In genomic region chr3:24161841-24162240, GRCh38 we compare ENCODE assay signal across 25 cellular contexts.
DNase-seq lines count a peak whose midpoint lies in the region; FAIRE-seq and TF ChIP-seq lines count a peak whose summit lies in the region.
"Had no signal": no experiment of that assay in that cellular context is flagged by ENCODE, and none has a peak within 500 bp of the region (broad histone marks: within the 10 kb centered on the region; RNA-seq: fewer than 3 reads in every experiment).

No MANE protein-coding gene starts in this region.

- CTCF ChIA-PET in endothelial cell of umbilical vein (lab: Charles Lee) = no interaction called here

- FAIRE-seq in endothelial cell of umbilical vein (lab: Jason Lieb, UNC) (no peak), kidney (lab: Jason Lieb, UNC) (no peak)

- H3K27me3 Mint-ChIP-seq in neural progenitor cell (ENCODE audit: insufficient read depth, low read depth) (peaks cover 2% of the 10 kb centered on the region), progenitor cell of endocrine pancreas (no peaks in the 10 kb centered on the region)

- peaks cover 5% of the 10 kb centered on the region for H3K4me1 ChIP-seq in endothelial cell of umbilical vein (ENCODE audit: control insufficient read depth, extremely low read depth, insufficient read depth, low read length)
- peaks cover 3% of the 10 kb centered on the region for H3K4me1 ChIP-seq in neural progenitor cell
- H3K4me1 ChIP-seq in kidney (ENCODE audit: control insufficient read depth in 1 of 2, insufficient read depth in 1 of 2, low read depth in 1 of 2, low read length in 2 of 2) = no peaks in the 10 kb centered on the region
- H3K4me1 ChIP-seq: colonic mucosa had no signal

- DNase-seq in ELF-1 (ENCODE audit: low read depth, low spot score) = peak; percentile 53
- DNase-seq in NCI-H146 (lab: John Stamatoyannopoulos, UW) = peak; percentile 30
- no peak for DNase-seq in endothelial cell of umbilical vein (ENCODE audit: low read depth, low spot score)
- peak; percentile 13 for DNase-seq in neural progenitor cell (ENCODE audit: low spot score)
- no peak for DNase-seq in progenitor cell of endocrine pancreas (ENCODE audit: low spot score, unreplicated experiment)
- no peak for DNase-seq in NCI-H524 treated with DMSO at 0.1 percent for 48 hours (lab: John Stamatoyannopoulos, UW)
- DNase-seq in ureter (ENCODE audit: low spot score) = no peak
- DNase-seq in kidney = no peak
- DNase-seq: activated CD4-positive, CD25-positive, alpha-beta regulatory T cell treated with anti-CD3 and anti-CD28 coated beads, Interleukin-2, amount 50 U/mL, for 72 hours; activated CD8-positive, alpha-beta memory T cell treated with anti-CD3 and anti-CD28 coated beads for 24 hours; activated T-cell treated with anti-CD3 and anti-CD28 coated beads, Interleukin-2, amount 50 U/mL, for 48 hours; brain microvascular endothelial cell; CD4-positive, alpha-beta T cell; colonic mucosa; DMS79; hypothalamus; left colon; NCI-H2029; NK-92 treated with Interleukin-12 subunit alpha and Interleukin-12 subunit beta, amount 100 ng/mL, for 24 hours; stimulated activated CD4-positive, alpha-beta T cell treated with anti-CD3 and anti-CD28 coated beads, Interleukin-4, amount 100 ng/mL, for 4 hours; substantia nigra; T1000 had no signal

- no peaks in the 10 kb centered on the region for H3K79me2 ChIP-seq in endothelial cell of umbilical vein (ENCODE audit: control insufficient read depth, insufficient read depth, low read length)
- no peaks in the 10 kb centered on the region for H3K79me2 ChIP-seq in neural progenitor cell (ENCODE audit: low read depth)

- H3K27ac Mint-ChIP-seq in neural progenitor cell (no peak overlapping the region), progenitor cell of endocrine pancreas (no peak overlapping the region)
- H3K27ac Mint-ChIP-seq: activated naive CD8-positive, alpha-beta T cell; CD4-positive, alpha-beta T cell had no signal

- no peak overlapping the region for H2AFZ ChIP-seq in endothelial cell of umbilical vein (ENCODE audit: low read depth, low read length)
- no peak overlapping the region for H2AFZ ChIP-seq in neural progenitor cell (replicated peaks)

- POLR2A ChIA-PET in endothelial cell of umbilical vein (lab: Charles Lee) = no interaction called here

- H3K27ac ChIP-seq in endothelial cell of umbilical vein (ENCODE audit: insufficient read depth, low read depth, low read length) = no peak overlapping the region
- H3K27ac ChIP-seq in neural progenitor cell = no peak overlapping the region
- no peak overlapping the region for H3K27ac ChIP-seq in kidney (ENCODE audit: low read depth in 2 of 2, low read length in 2 of 2)
- H3K27ac ChIP-seq: brain microvascular endothelial cell, colonic mucosa, foreskin keratinocyte had no signal

- no TSS peak for BruUV-seq in endothelial cell of umbilical vein (replicated peaks; lab: Mats Ljungman, UMichigan)

- dilution Hi-C loops in endothelial cell of umbilical vein (cut with MboI; ENCODE audit: extremely low pct_ligation_motif_present, low sequenced_read_pairs) = no loop called here

- H3K27me3 ChIP-seq in endothelial cell of umbilical vein (ENCODE audit: control insufficient read depth in 2 of 2, insufficient read depth in 2 of 2, low read length in 2 of 2) = no peaks in the 10 kb centered on the region
- H3K27me3 ChIP-seq in neural progenitor cell = no peaks in the 10 kb centered on the region
- H3K27me3 ChIP-seq: brain microvascular endothelial cell, colonic mucosa, foreskin keratinocyte had no signal

- TF ChIP-seq POLR2A in endothelial cell of umbilical vein (IDR thresholded peaks at IDR 0.05; ENCODE audit: low read depth, low read length) = no peak

- H4K20me1 ChIP-seq in endothelial cell of umbilical vein (replicated peaks; ENCODE audit: control insufficient read depth, extremely low read depth, insufficient read depth, low read length) = no peaks in the 10 kb centered on the region
- no peaks in the 10 kb centered on the region for H4K20me1 ChIP-seq in neural progenitor cell (ENCODE audit: low read depth)

- no peak overlapping the region for H3K9ac ChIP-seq in endothelial cell of umbilical vein (replicated peaks; ENCODE audit: extremely low read depth, insufficient read depth, low read length)
- no peak overlapping the region for H3K9ac ChIP-seq in neural progenitor cell
- no peak overlapping the region for H3K9ac ChIP-seq in kidney (ENCODE audit: low read length in 2 of 2)

- no peaks in the 10 kb centered on the region for H3F3A ChIP-seq in neural progenitor cell (ENCODE audit: low read depth)

- H3K4me3 ChIP-seq in endothelial cell of umbilical vein (replicated peaks in 1 of 3; ENCODE audit: insufficient read depth in 1 of 3, low read depth in 1 of 3, low read length in 3 of 3) (no peak overlapping the region), neural progenitor cell (no peak overlapping the region), kidney (ENCODE audit: low read length in 2 of 2) (no peak overlapping the region)
- H3K4me3 ChIP-seq: colonic mucosa had no signal

- H3K4me2 ChIP-seq in endothelial cell of umbilical vein (ENCODE audit: insufficient read depth, low read length) (peak overlapping the region; percentile 45), neural progenitor cell (no peak overlapping the region)

- H3K4me3 Mint-ChIP-seq in neural progenitor cell = no peak overlapping the region
- no peak overlapping the region for H3K4me3 Mint-ChIP-seq in progenitor cell of endocrine pancreas (ENCODE audit: low read depth)
- H3K4me3 Mint-ChIP-seq: activated naive CD8-positive, alpha-beta T cell; CD4-positive, alpha-beta T cell; IgD-negative memory B cell had no signal

- H3K9me3 ChIP-seq in endothelial cell of umbilical vein (replicated peaks; ENCODE audit: control insufficient read depth, insufficient read depth, low read length) = no peaks in the 10 kb centered on the region
- H3K9me3 ChIP-seq in neural progenitor cell (ENCODE audit: low read depth) = no peaks in the 10 kb centered on the region
- no peaks in the 10 kb centered on the region for H3K9me3 ChIP-seq in kidney (ENCODE audit: control insufficient read depth in 1 of 2, low read length in 2 of 2)
- H3K9me3 ChIP-seq: colonic mucosa had no signal

- H3K36me3 ChIP-seq in endothelial cell of umbilical vein (ENCODE audit: control insufficient read depth in 2 of 2, extremely low read depth in 1 of 2, insufficient read depth in 2 of 2, low read length in 2 of 2) = no peaks in the 10 kb centered on the region
- H3K36me3 ChIP-seq in neural progenitor cell = no peaks in the 10 kb centered on the region
- H3K36me3 ChIP-seq in kidney (ENCODE audit: control insufficient read depth in 1 of 2, insufficient read depth in 2 of 2, low read length in 2 of 2) = no peaks in the 10 kb centered on the region
- H3K36me3 ChIP-seq: brain microvascular endothelial cell, colonic mucosa had no signal

- intact Hi-C loops in endothelial cell of umbilical vein (cut with micrococcal nuclease) = no loop called here
- intact Hi-C loops in kidney (cut with DNase I) = no loop called here

- TF ChIP-seq CTCF in endothelial cell of umbilical vein (IDR thresholded peaks at IDR 0.05; ENCODE audit: extremely low read depth in 1 of 2, insufficient read depth in 1 of 2, low read depth in 1 of 2, low read length in 2 of 2) (no peak), neural progenitor cell (IDR thresholded peaks at IDR 0.05) (no peak), progenitor cell of endocrine pancreas (IDR thresholded peaks at IDR 0.05; ENCODE audit: unreplicated experiment) (no peak), kidney (IDR thresholded peaks at IDR 0.05; ENCODE audit: borderline replicate concordance, extremely low read depth, insufficient read depth) (no peak)

- no peaks in the 10 kb centered on the region for H3K9me1 ChIP-seq in endothelial cell of umbilical vein (replicated peaks; ENCODE audit: control insufficient read depth, extremely low read depth, insufficient read depth, low read length)

- H3K9me3 Mint-ChIP-seq in neural progenitor cell (no peaks in the 10 kb centered on the region), progenitor cell of endocrine pancreas (ENCODE audit: low read depth) (no peaks in the 10 kb centered on the region)
- H3K9me3 Mint-ChIP-seq: CD4-positive, alpha-beta T cell; IgD-negative memory B cell had no signal

- H3K36me3 Mint-ChIP-seq in neural progenitor cell (no peaks in the 10 kb centered on the region), progenitor cell of endocrine pancreas (ENCODE audit: insufficient read depth) (peaks cover 2% of the 10 kb centered on the region)
- H3K36me3 Mint-ChIP-seq: activated naive CD8-positive, alpha-beta T cell had no signal

- H3K4me1 Mint-ChIP-seq in neural progenitor cell = peaks cover 15% of the 10 kb centered on the region
- peaks cover 15% of the 10 kb centered on the region for H3K4me1 Mint-ChIP-seq in progenitor cell of endocrine pancreas (ENCODE audit: low read depth)

TF ChIP-seq in endothelial cell of umbilical vein, 7 proteins besides CTCF, POLR2A, EP300 and RAD21:
- TF ChIP-seq FOS (IDR thresholded peaks at IDR 0.05; ENCODE audit: borderline replicate concordance, insufficient read depth, low read length) = no peak
- TF ChIP-seq JUN (IDR thresholded peaks at IDR 0.05; ENCODE audit: borderline replicate concordance, insufficient read depth, insufficient read length, low read depth) = no peak
- TF ChIP-seq POLR2AphosphoS5 (IDR thresholded peaks at IDR 0.05; ENCODE audit: insufficient read depth, low read depth, low read length) = no peak
- TF ChIP-seq, protein P1, sequence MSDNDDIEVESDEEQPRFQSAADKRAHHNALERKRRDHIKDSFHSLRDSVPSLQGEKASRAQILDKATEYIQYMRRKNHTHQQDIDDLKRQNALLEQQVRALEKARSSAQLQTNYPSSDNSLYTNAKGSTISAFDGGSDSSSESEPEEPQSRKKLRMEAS (IDR thresholded peaks at IDR 0.05; ENCODE audit: insufficient read depth, insufficient read length) = no peak
- no peak for TF ChIP-seq GATA2 (IDR thresholded peaks at IDR 0.05; ENCODE audit: insufficient read depth, insufficient read length, low read depth, low read length)
- TF ChIP-seq MYC (IDR thresholded peaks at IDR 0.05; ENCODE audit: low read depth, low read length) = no peak
- TF ChIP-seq EZH2 (IDR thresholded peaks at IDR 0.05; ENCODE audit: borderline replicate concordance, low read depth, low read length, severe bottlenecking) = no peak

Comparison
In these comparisons a context has a peak if more than half of its experiments do, and no peak if none do; other contexts are left out.
1. DNase-seq: peak in ELF-1 (single experiment), NCI-H146 (single experiment) and neural progenitor cell (single experiment); none in endothelial cell of umbilical vein (single experiment), progenitor cell of endocrine pancreas (single experiment), NCI-H524 treated with DMSO at 0.1 percent for 48 hours (single experiment), ureter (single experiment) and kidney (single experiment).